Comparison of ENCODE assay signal across 16 cellular contexts in genomic region chr19:43457809-43458208, GRCh38. TPM values are rescaled to one million over a fixed set of nuclear protein-coding genes. Genes with fewer than 3 reads are reported as not detected.
DNase-seq lines count a peak whose midpoint lies in the region; ATAC-seq and TF ChIP-seq lines count a peak whose summit lies in the region.
"Had no signal": no experiment of that assay in that cellular context is flagged by ENCODE, and none has a peak within 500 bp of the region (broad histone marks: within the 10 kb centered on the region; RNA-seq: fewer than 3 reads in every experiment).

No MANE protein-coding gene starts in this region.

- H3K4me1 ChIP-seq in HEK293 (ENCODE audit: control insufficient read depth, insufficient read depth, low read length): peaks cover 3% of the 10 kb centered on the region; the same call in 1 of the 2 replicates
- H3K4me1 ChIP-seq in esophagus squamous epithelium: peaks cover 12 to 58% (median 15%) of the 10 kb centered on the region in 3 donors

- 48 to 75% methylated on average over 4 of the region's 4 CpGs for WGBS in esophagus squamous epithelium, 2 donors

- H3K36me3 ChIP-seq in HEK293 (ENCODE audit: control insufficient read depth in 2 of 2, insufficient read depth in 1 of 2, low read length in 2 of 2): no peaks in the 10 kb centered on the region; a peak in 1 of 3 replicates
- peaks cover 0 to 26% (median 5%) of the 10 kb centered on the region in 3 donors for H3K36me3 ChIP-seq in esophagus squamous epithelium
- H3K36me3 ChIP-seq: BLaER1 had no signal

- H3K36me3 Mint-ChIP-seq in type B pancreatic cell (no peaks in the 10 kb centered on the region), WTC11 (no peaks in the 10 kb centered on the region; the same call in 1 of the 2 replicates)
- H3K36me3 Mint-ChIP-seq: CD8-positive, alpha-beta memory T cell had no signal

- no peak overlapping the region for H3K27ac ChIP-seq in HEK293 (ENCODE audit: extremely low read depth, low read depth, low read length)
- peak overlapping the region; percentile 99 for H3K27ac ChIP-seq in VCaP
- H3K27ac ChIP-seq in esophagus squamous epithelium: peak overlapping the region in 3 of 4 donors; percentile 57 to 87 (median 68)
- H3K27ac ChIP-seq: BLaER1, HL-60 had no signal

- H3K27ac Mint-ChIP-seq in type B pancreatic cell (peak overlapping the region; percentile 81), WTC11 (no peak overlapping the region)
- H3K27ac Mint-ChIP-seq: CD8-positive, alpha-beta memory T cell had no signal

- H3K4me1 Mint-ChIP-seq in type B pancreatic cell (ENCODE audit: unreplicated experiment): peaks cover 15% of the 10 kb centered on the region
- H3K4me1 Mint-ChIP-seq in WTC11: peaks cover 19% of the 10 kb centered on the region

- POLR2A ChIA-PET in HEK293 (lab: Yijun Ruan, JAX): no interaction called here
- POLR2A ChIA-PET in WTC11 (lab: Charles Lee): no interaction called here

- H3K4me3 Mint-ChIP-seq in type B pancreatic cell: peak overlapping the region; percentile 44
- no peak overlapping the region for H3K4me3 Mint-ChIP-seq in WTC11
- H3K4me3 Mint-ChIP-seq: CD8-positive, alpha-beta memory T cell had no signal

- CTCF ChIA-PET in HEK293 (lab: Yijun Ruan, JAX) (interaction anchor here (0.7 to 12.2 kb wide), 4 partner anchors 11 to 62 kb away, joined by 3 to 180 read pairs (median 8); no protein-coding TSS in a partner anchor), WTC11 (lab: Charles Lee) (interaction anchor here (1.9 to 2.4 kb wide), 2 partner anchors 10 to 62 kb away, joined by 11 to 18 read pairs; no protein-coding TSS in a partner anchor)

- H3K9me3 Mint-ChIP-seq in type B pancreatic cell: no peaks in the 10 kb centered on the region
- peaks cover under 1% of the 10 kb centered on the region for H3K9me3 Mint-ChIP-seq in WTC11
- H3K9me3 Mint-ChIP-seq: CD8-positive, alpha-beta memory T cell had no signal

- intact Hi-C loops in esophagus squamous epithelium (cut with DNase I): no loop called here

- TF ChIP-seq POLR2A in esophagus squamous epithelium (IDR thresholded peaks at IDR 0.05): no peak

- ATAC-seq in GM21619 (IDR thresholded peaks at IDR 0.05; ENCODE audit: unreplicated experiment): no peak
- no peak for ATAC-seq in WTC11

- H3K9me3 ChIP-seq in HEK293 (ENCODE audit: control insufficient read depth, insufficient read depth, low read depth, low read length): no peaks in the 10 kb centered on the region
- H3K9me3 ChIP-seq in esophagus squamous epithelium: no peaks in the 10 kb centered on the region
- H3K9me3 ChIP-seq: BLaER1, Caco-2 had no signal

- peaks cover 8% of the 10 kb centered on the region for H3K27me3 Mint-ChIP-seq in type B pancreatic cell
- peaks cover 33% of the 10 kb centered on the region for H3K27me3 Mint-ChIP-seq in WTC11 (ENCODE audit: low read depth)
- H3K27me3 Mint-ChIP-seq: CD8-positive, alpha-beta memory T cell had no signal

- H3K4me3 ChIP-seq in HEK293 (ENCODE audit: low read depth, low read length): no peak overlapping the region
- H3K4me3 ChIP-seq in esophagus squamous epithelium: no peak overlapping the region
- H3K4me3 ChIP-seq: BLaER1 had no signal

- DNase-seq in esophagus squamous epithelium (lab: John Stamatoyannopoulos, UW): no peak
- no peak for DNase-seq in type B pancreatic cell (ENCODE audit: extremely low spot score, unreplicated experiment)
- no peak for DNase-seq in WTC11 (ENCODE audit: low spot score)
- no peak for DNase-seq in NCI-H2081 (lab: John Stamatoyannopoulos, UW)
- DNase-seq: AML-193; Caco-2; CD8-positive, alpha-beta memory T cell; DND-41; GDM1; HCEC 1CT had no signal

- H3K27me3 ChIP-seq in esophagus squamous epithelium: no peaks in the 10 kb centered on the region
- H3K27me3 ChIP-seq: BLaER1 had no signal

- TF ChIP-seq CTCF in HEK293 (tag by site-specific recombination; IDR thresholded peaks at IDR 0.05) (no peak), VCaP (conservative IDR thresholded peaks at IDR 0.05) (no peak), esophagus squamous epithelium (IDR thresholded peaks at IDR 0.05) (no peak), type B pancreatic cell (conservative IDR thresholded peaks at IDR 0.05) (no peak), WTC11 (IDR thresholded peaks at IDR 0.05) (no peak)

TF ChIP-seq in HEK293, 187 proteins besides CTCF, POLR2A, EP300 and RAD21 (continues in another document):
- TF ChIP-seq PRDM10 (tag by site-specific recombination; IDR thresholded peaks at IDR 0.05) (peak; percentile 70), ZNF600 (tag by site-specific recombination; IDR thresholded peaks at IDR 0.05) (no peak)

TF ChIP-seq in WTC11, 78 proteins besides CTCF, POLR2A, EP300 and RAD21:
- TF ChIP-seq ETV6 (CRISPR knock-in tag; IDR thresholded peaks at IDR 0.05): no peak
- TF ChIP-seq RELA (CRISPR knock-in tag; IDR thresholded peaks at IDR 0.05; ENCODE audit: borderline replicate concordance): no peak
- no peak for TF ChIP-seq IRF2 (CRISPR knock-in tag; IDR thresholded peaks at IDR 0.05; ENCODE audit: borderline replicate concordance, low read depth)
- TF ChIP-seq FOXK1 (CRISPR knock-in tag; IDR thresholded peaks at IDR 0.05): no peak
- no peak for TF ChIP-seq HMGXB4 (CRISPR knock-in tag; IDR thresholded peaks at IDR 0.05)
- no peak for TF ChIP-seq NR2C2 (CRISPR knock-in tag; IDR thresholded peaks at IDR 0.05)
- no peak for TF ChIP-seq SOX15 (CRISPR knock-in tag; IDR thresholded peaks at IDR 0.05)
- TF ChIP-seq, protein P1, sequence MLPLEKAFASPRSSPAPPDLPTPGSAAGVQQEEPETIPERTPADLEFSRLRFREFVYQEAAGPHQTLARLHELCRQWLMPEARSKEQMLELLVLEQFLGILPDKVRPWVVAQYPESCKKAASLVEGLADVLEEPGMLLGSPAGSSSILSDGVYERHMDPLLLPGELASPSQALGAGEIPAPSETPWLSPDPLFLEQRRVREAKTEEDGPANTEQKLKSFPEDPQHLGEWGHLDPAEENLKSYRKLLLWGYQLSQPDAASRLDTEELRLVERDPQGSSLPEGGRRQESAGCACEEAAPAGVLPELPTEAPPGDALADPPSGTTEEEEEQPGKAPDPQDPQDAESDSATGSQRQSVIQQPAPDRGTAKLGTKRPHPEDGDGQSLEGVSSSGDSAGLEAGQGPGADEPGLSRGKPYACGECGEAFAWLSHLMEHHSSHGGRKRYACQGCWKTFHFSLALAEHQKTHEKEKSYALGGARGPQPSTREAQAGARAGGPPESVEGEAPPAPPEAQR (CRISPR knock-in tag; IDR thresholded peaks at IDR 0.05): no peak

RNA-seq across cellular contexts. Expression of gene LYPD3, which starts 7.6 kb away (rescaled TPM):
- total RNA-seq in esophagus squamous epithelium: 100 to 1,000 TPM; 312 to 823 (median 569) TPM
- 13.3 and 66.4 TPM in 2 replicates for total RNA-seq in type B pancreatic cell (ENCODE audit: low replicate concordance)
- total RNA-seq in WTC11 (2021): 2.7 to 3.8 TPM (median 3.1 TPM) in 3 replicates

RNA-seq across cellular contexts. Expression of gene TEX101, which starts 43.1 kb away (rescaled TPM):
- total RNA-seq in esophagus squamous epithelium (1 to 10 TPM in 1 of 4 donors, under 1 TPM in 1, not detected in 2; 0.53 to 3.4 TPM), type B pancreatic cell (ENCODE audit: low replicate concordance) (not detected in 2 replicates), WTC11 (2021) (not detected in 3 replicates)
- total RNA-seq: Caco-2; CD8-positive, alpha-beta memory T cell; H4 had no signal

RNA-seq across cellular contexts. Expression of gene PHLDB3, which starts 46.7 kb away (rescaled TPM):
- 10 to 100 TPM; 45.3 to 92.8 (median 61.9) TPM for total RNA-seq in esophagus squamous epithelium
- total RNA-seq in type B pancreatic cell (ENCODE audit: low replicate concordance): 37.9 and 114 TPM in 2 replicates
- 14.6 to 15.6 TPM (median 14.8 TPM) in 3 replicates for total RNA-seq in WTC11 (2021)

Comparison
In these comparisons a context has a peak if more than half of its experiments do, and no peak if none do; other contexts are left out.
1. Of the 8 proteins assayed by ChIP-seq in both HEK293 and WTC11: peak only in HEK293: ZNF121; only in WTC11: none; in both: none; in neither: 7.